12 cellular contexts compared by ENCODE assay signal in genomic region chr4:184395451-184395917, GRCh38.
A peak's percentile ranks its signal among the peaks of the same experiment; 100 is the strongest.
DNase-seq lines count a peak whose midpoint lies in the region; ATAC-seq lines count a peak whose summit lies in the region.
"Had no signal": no experiment of that assay in that cellular context is flagged by ENCODE, and none has a peak within 500 bp of the region (broad histone marks: within the 10 kb centered on the region; RNA-seq: fewer than 3 reads in every experiment).

No MANE protein-coding gene starts in this region.

- peak; percentile 18 for DNase-seq in activated T-cell treated with anti-CD3 and anti-CD28 coated beads, Interleukin-2, amount 50 U/mL, for 24 hours
- DNase-seq in activated T-cell treated with anti-CD3 and anti-CD28 coated beads, Interleukin-2, amount 50 U/mL, for 1 hour: no peak
- DNase-seq in superior temporal gyrus (ENCODE audit: extremely low spot score) (peak; percentile 73), EL (no peak), cerebellar cortex (ENCODE audit: low spot score) (no peak), DMS79 (lab: John Stamatoyannopoulos, UW) (no peak)
- DNase-seq: NCI-H1092 treated with DMSO at 0.1 percent for 48 hours, nephron progenitor cell, SHP77 treated with DMSO at 0.1 percent for 48 hours had no signal

- H3K4me1 Mint-ChIP-seq in activated T-cell treated with anti-CD3 and anti-CD28 coated beads, Interleukin-2, amount 50 U/mL, for 24 hours (ENCODE audit: low read depth): peaks cover 31% of the 10 kb centered on the region
- H3K4me1 Mint-ChIP-seq in dendritic cell treated with granulocyte-macrophage colony-stimulating factor and Interleukin-4, amounts not matched to agents 40 ng/mL and 50 ng/mL, for 4 days (ENCODE audit: low read depth): peaks cover 63% of the 10 kb centered on the region

- peaks cover 96% of the 10 kb centered on the region for H3K36me3 Mint-ChIP-seq in activated T-cell treated with anti-CD3 and anti-CD28 coated beads, Interleukin-2, amount 50 U/mL, for 24 hours (ENCODE audit: low read depth)
- peaks cover 92% of the 10 kb centered on the region for H3K36me3 Mint-ChIP-seq in dendritic cell treated with granulocyte-macrophage colony-stimulating factor and Interleukin-4, amounts not matched to agents 40 ng/mL and 50 ng/mL, for 4 days (ENCODE audit: low read depth)

- ATAC-seq in HG03175 (IDR thresholded peaks at IDR 0.05; ENCODE audit: unreplicated experiment): peak; percentile 21
- ATAC-seq: A549 had no signal

- no peak overlapping the region for H3K4me3 Mint-ChIP-seq in activated T-cell treated with anti-CD3 and anti-CD28 coated beads, Interleukin-2, amount 50 U/mL, for 24 hours
- no peak overlapping the region for H3K4me3 Mint-ChIP-seq in dendritic cell treated with granulocyte-macrophage colony-stimulating factor and Interleukin-4, amounts not matched to agents 40 ng/mL and 50 ng/mL, for 4 days
- H3K4me3 Mint-ChIP-seq: nephron progenitor cell had no signal

- H3K9me3 Mint-ChIP-seq in activated T-cell treated with anti-CD3 and anti-CD28 coated beads, Interleukin-2, amount 50 U/mL, for 24 hours: no peaks in the 10 kb centered on the region
- H3K9me3 Mint-ChIP-seq in dendritic cell treated with granulocyte-macrophage colony-stimulating factor and Interleukin-4, amounts not matched to agents 40 ng/mL and 50 ng/mL, for 4 days: no peaks in the 10 kb centered on the region
- H3K9me3 Mint-ChIP-seq: nephron progenitor cell had no signal

- H3K27me3 Mint-ChIP-seq in activated T-cell treated with anti-CD3 and anti-CD28 coated beads, Interleukin-2, amount 50 U/mL, for 24 hours: no peaks in the 10 kb centered on the region
- no peaks in the 10 kb centered on the region for H3K27me3 Mint-ChIP-seq in dendritic cell treated with granulocyte-macrophage colony-stimulating factor and Interleukin-4, amounts not matched to agents 40 ng/mL and 50 ng/mL, for 4 days

- intact Hi-C loops in dendritic cell treated with granulocyte-macrophage colony-stimulating factor and Interleukin-4, amounts not matched to agents 40 ng/mL and 50 ng/mL, for 4 days (cut with micrococcal nuclease): no loop called here

- peak overlapping the region; percentile 15 for H3K27ac Mint-ChIP-seq in activated T-cell treated with anti-CD3 and anti-CD28 coated beads, Interleukin-2, amount 50 U/mL, for 24 hours
- H3K27ac Mint-ChIP-seq in dendritic cell treated with granulocyte-macrophage colony-stimulating factor and Interleukin-4, amounts not matched to agents 40 ng/mL and 50 ng/mL, for 4 days: peak overlapping the region; percentile 96

Comparison
In these comparisons a context has a peak if more than half of its experiments do, and no peak if none do; other contexts are left out.
1. DNase-seq: peak in activated T-cell treated with anti-CD3 and anti-CD28 coated beads, Interleukin-2, amount 50 U/mL, for 24 hours (single experiment) and superior temporal gyrus (single experiment); none in activated T-cell treated with anti-CD3 and anti-CD28 coated beads, Interleukin-2, amount 50 U/mL, for 1 hour (single experiment), EL (single experiment), cerebellar cortex (single experiment) and DMS79 (single experiment).